In genomic region chr1:8203551-8203950, GRCh38 we compare ENCODE assay signal across 21 cellular contexts.
DNase-seq lines count a peak whose midpoint lies in the region; ATAC-seq and TF ChIP-seq lines count a peak whose summit lies in the region.
"Had no signal": no experiment of that assay in that cellular context is flagged by ENCODE, and none has a peak within 500 bp of the region (broad histone marks: within the 10 kb centered on the region; RNA-seq: fewer than 3 reads in every experiment).

No MANE protein-coding gene starts in this region.

- POLR2A ChIA-PET in RWPE1 (lab: Yijun Ruan, JAX; ENCODE audit: low non-redundant PET): no interaction called here
- POLR2A ChIA-PET in T-cell (lab: Charles Lee): interaction anchor here in 1 of 2 donors (0.6 kb wide), 1 partner anchor 521 kb away, joined by 3 read pairs; no protein-coding TSS in a partner anchor

- H3K27ac ChIP-seq in RWPE1 (peak overlapping the region; percentile 99), gastroesophageal sphincter (peak overlapping the region; percentile 95 to 98 (median 98)), transverse colon (peak overlapping the region; percentile 72 to 89 (median 88))
- H3K27ac ChIP-seq: psoas muscle had no signal

- H3K4me3 ChIP-seq in gastroesophageal sphincter (no peak overlapping the region), transverse colon (no peak overlapping the region)
- H3K4me3 ChIP-seq: psoas muscle had no signal

- DNase-seq in RWPE1 (ENCODE audit: low spot score) (no peak), osteocyte (ENCODE audit: extremely low spot score, unreplicated experiment) (no peak), transverse colon (no peak), NCI-H1436 (lab: John Stamatoyannopoulos, UW) (no peak), KG1 (lab: John Stamatoyannopoulos, UW) (no peak), T-cell (no peak), G401 (ENCODE audit: low spot score) (no peak)
- DNase-seq: activated CD4-positive, alpha-beta T cell treated with anti-CD3 and anti-CD28 coated beads, Interleukin-2, amount 50 U/mL, for 1 hour; activated naive CD4-positive, alpha-beta T cell treated with anti-CD3 and anti-CD28 coated beads for 36 hours; activated T-cell treated with anti-CD3 and anti-CD28 coated beads for 4 hours; COR-L47; cortex of kidney; foreskin melanocyte; naive thymus-derived CD8-positive, alpha-beta T cell; NCI-H2081; NCI-H446 treated with DMSO at 0.1 percent for 48 hours; stimulated activated CD4-positive, alpha-beta T cell treated with anti-CD3 and anti-CD28 coated beads, Interleukin-15, amount 100 ng/mL, for 24 hours; stimulated activated naive CD4-positive, alpha-beta T cell had no signal

- H3K4me3 Mint-ChIP-seq in osteocyte (ENCODE audit: unreplicated experiment): no peak overlapping the region
- H3K4me3 Mint-ChIP-seq in T-cell: no peak overlapping the region
- H3K4me3 Mint-ChIP-seq: activated naive CD4-positive, alpha-beta T cell treated with anti-CD3 and anti-CD28 coated beads for 36 hours; naive thymus-derived CD8-positive, alpha-beta T cell had no signal

- WGBS in gastroesophageal sphincter (ENCODE audit: low coverage in 1 of 2), 2 donors: 93 to 100% methylated on average over 3 to 7 of the region's 10 CpGs
- 83 to 92% methylated on average over 2 to 10 of the region's 10 CpGs for WGBS in transverse colon (ENCODE audit: low coverage in 1 of 2), 2 donors

- H3K4me1 Mint-ChIP-seq in osteocyte (ENCODE audit: unreplicated experiment): peaks cover 58% of the 10 kb centered on the region
- H3K4me1 Mint-ChIP-seq in T-cell: peaks cover 0 to 8% (median 2%) of the 10 kb centered on the region in 3 donors

- H3K27ac Mint-ChIP-seq in osteocyte (ENCODE audit: unreplicated experiment): peak overlapping the region; percentile 76
- no peak overlapping the region for H3K27ac Mint-ChIP-seq in T-cell
- H3K27ac Mint-ChIP-seq: activated naive CD4-positive, alpha-beta T cell treated with anti-CD3 and anti-CD28 coated beads for 36 hours; naive thymus-derived CD8-positive, alpha-beta T cell had no signal

- in situ Hi-C loops in transverse colon (cut with MboI; ENCODE audit: low pct_ligation_motif_present in 1 of 4, low pct_unique_long_range_greater_than_20kb in 1 of 4, low sequenced_read_pairs in 3 of 4): no loop called here
- in situ Hi-C loops in G401 (cut with HindIII; ENCODE audit: low sequenced_read_pairs): loop anchor here (10.0 kb wide), 1 partner anchor 169 kb away; no protein-coding TSS in a partner anchor

- CTCF ChIA-PET in RWPE1 (lab: Yijun Ruan, JAX): interaction anchor here (0.6 to 1.9 kb wide), 3 partner anchors 111 to 188 kb away, joined by 3 to 5 read pairs (median 4); no protein-coding TSS in a partner anchor
- CTCF ChIA-PET in T-cell (lab: Charles Lee): interaction anchor here in 1 of 2 donors (0.6 kb wide), 1 partner anchor 204 kb away, joined by 7 read pairs; no protein-coding TSS in a partner anchor

- TF ChIP-seq EP300 in gastroesophageal sphincter (IDR thresholded peaks at IDR 0.05) (no peak), transverse colon (IDR thresholded peaks at IDR 0.05; ENCODE audit: low read depth) (no peak)

- no peaks in the 10 kb centered on the region for H3K36me3 Mint-ChIP-seq in osteocyte (ENCODE audit: unreplicated experiment)
- H3K36me3 Mint-ChIP-seq in T-cell: no peaks in the 10 kb centered on the region
- H3K36me3 Mint-ChIP-seq: naive thymus-derived CD8-positive, alpha-beta T cell had no signal

- H3K4me1 ChIP-seq in gastroesophageal sphincter (peaks cover 13 to 78% (median 29%) of the 10 kb centered on the region in 3 donors), transverse colon (peaks cover 13 to 29% (median 23%) of the 10 kb centered on the region in 4 donors)
- H3K4me1 ChIP-seq: psoas muscle had no signal

- intact Hi-C loops in transverse colon (cut with DNase I; ENCODE audit: low total_unique reads): loop anchor here (5.0 kb wide), 1 partner anchor 81 kb away; no protein-coding TSS in a partner anchor

- H3K9me3 Mint-ChIP-seq in osteocyte (ENCODE audit: unreplicated experiment): no peaks in the 10 kb centered on the region
- no peaks in the 10 kb centered on the region for H3K9me3 Mint-ChIP-seq in T-cell
- H3K9me3 Mint-ChIP-seq: activated naive CD4-positive, alpha-beta T cell treated with anti-CD3 and anti-CD28 coated beads for 36 hours; naive thymus-derived CD8-positive, alpha-beta T cell had no signal

- H3K36me3 ChIP-seq in gastroesophageal sphincter (no peaks in the 10 kb centered on the region), transverse colon (no peaks in the 10 kb centered on the region)

- TF ChIP-seq POLR2A in gastroesophageal sphincter (IDR thresholded peaks at IDR 0.05) (no peak), transverse colon (IDR thresholded peaks at IDR 0.05) (no peak)

- ATAC-seq in gastroesophageal sphincter (no peak), T-cell (replicated peaks in 1 of 4) (no peak)
- ATAC-seq: naive thymus-derived CD8-positive, alpha-beta T cell; Right ventricle myocardium inferior had no signal

- H3K9me3 ChIP-seq in gastroesophageal sphincter (no peaks in the 10 kb centered on the region), transverse colon (no peaks in the 10 kb centered on the region)
- H3K9me3 ChIP-seq: psoas muscle had no signal

- H3K27me3 Mint-ChIP-seq in osteocyte (ENCODE audit: unreplicated experiment) (no peaks in the 10 kb centered on the region), T-cell (peaks cover 0 to 2% of the 10 kb centered on the region in 2 donors)

- H3K27me3 ChIP-seq in gastroesophageal sphincter (no peaks in the 10 kb centered on the region), transverse colon (no peaks in the 10 kb centered on the region)

- TF ChIP-seq CTCF in RWPE1 (conservative IDR thresholded peaks at IDR 0.05; ENCODE audit: low read depth) (no peak), gastroesophageal sphincter (IDR thresholded peaks at IDR 0.05) (no peak), osteocyte (IDR thresholded peaks at IDR 0.05) (no peak), transverse colon (IDR thresholded peaks at IDR 0.05) (no peak)
